Comparison of ENCODE assay signal across 13 cellular contexts in genomic region chr1:182869241-182869666, GRCh38. TPM values are rescaled to one million over a fixed set of nuclear protein-coding genes. Genes with fewer than 3 reads are reported as not detected.
A peak's percentile ranks its signal among the peaks of the same experiment; 100 is the strongest.
DNase-seq lines count a peak whose midpoint lies in the region; ATAC-seq and TF ChIP-seq lines count a peak whose summit lies in the region.
"Had no signal": no experiment of that assay in that cellular context is flagged by ENCODE, and none has a peak within 500 bp of the region (broad histone marks: within the 10 kb centered on the region; RNA-seq: fewer than 3 reads in every experiment).

No MANE protein-coding gene starts in this region.

- no peaks in the 10 kb centered on the region for H3K27me3 Mint-ChIP-seq in activated T-cell treated with anti-CD3 and anti-CD28 coated beads, Interleukin-2, amount 50 U/mL, for 24 hours
- no peaks in the 10 kb centered on the region for H3K27me3 Mint-ChIP-seq in activated T-cell treated with anti-CD3 and anti-CD28 coated beads, Interleukin-2, amount 50 U/mL, for 4 hours (ENCODE audit: low read depth)
- H3K27me3 Mint-ChIP-seq: activated B cell treated with CpG ODN at 0.5 μM for 24 hours, naive B cell had no signal

- TF ChIP-seq CTCF in RWPE2 (IDR thresholded peaks at IDR 0.05; ENCODE audit: poor library complexity, severe bottlenecking) (no peak), gastroesophageal sphincter (IDR thresholded peaks at IDR 0.05) (no peak), sigmoid colon (IDR thresholded peaks at IDR 0.05) (no peak)

- H3K36me3 Mint-ChIP-seq in activated T-cell treated with anti-CD3 and anti-CD28 coated beads, Interleukin-2, amount 50 U/mL, for 24 hours (ENCODE audit: low read depth): peaks cover 95% of the 10 kb centered on the region
- peaks cover 67% of the 10 kb centered on the region for H3K36me3 Mint-ChIP-seq in activated T-cell treated with anti-CD3 and anti-CD28 coated beads, Interleukin-2, amount 50 U/mL, for 4 hours (ENCODE audit: insufficient read depth)

- H3K36me3 ChIP-seq in RWPE2 (ENCODE audit: low read depth) (peaks cover 100% of the 10 kb centered on the region), gastroesophageal sphincter (peaks cover 9 to 100% of the 10 kb centered on the region in 2 donors), sigmoid colon (peaks cover 34 to 100% (median 63%) of the 10 kb centered on the region in 4 donors)

- intact Hi-C loops in sciatic nerve (cut with DNase I): no loop called here
- intact Hi-C loops in sigmoid colon (cut with DNase I): no loop called here

- no peak overlapping the region for H3K4me3 Mint-ChIP-seq in activated T-cell treated with anti-CD3 and anti-CD28 coated beads, Interleukin-2, amount 50 U/mL, for 24 hours
- H3K4me3 Mint-ChIP-seq in activated T-cell treated with anti-CD3 and anti-CD28 coated beads, Interleukin-2, amount 50 U/mL, for 4 hours: no peak overlapping the region
- H3K4me3 Mint-ChIP-seq: activated B cell treated with CpG ODN at 0.5 μM for 24 hours, naive B cell had no signal

- H3K4me1 Mint-ChIP-seq in activated T-cell treated with anti-CD3 and anti-CD28 coated beads, Interleukin-2, amount 50 U/mL, for 24 hours (ENCODE audit: low read depth): peaks cover 49% of the 10 kb centered on the region
- peaks cover 16% of the 10 kb centered on the region for H3K4me1 Mint-ChIP-seq in activated T-cell treated with anti-CD3 and anti-CD28 coated beads, Interleukin-2, amount 50 U/mL, for 4 hours (ENCODE audit: low read depth)
- H3K4me1 Mint-ChIP-seq: activated B cell treated with CpG ODN at 0.5 μM for 24 hours had no signal

- H3K27ac Mint-ChIP-seq in activated T-cell treated with anti-CD3 and anti-CD28 coated beads, Interleukin-2, amount 50 U/mL, for 24 hours: peak overlapping the region; percentile 72
- H3K27ac Mint-ChIP-seq: activated B cell treated with CpG ODN at 0.5 μM for 24 hours had no signal

- no peak for DNase-seq in activated T-cell treated with anti-CD3 and anti-CD28 coated beads, Interleukin-2, amount 50 U/mL, for 24 hours
- DNase-seq in activated T-cell treated with anti-CD3 and anti-CD28 coated beads, Interleukin-2, amount 50 U/mL, for 4 hours: no peak
- DNase-seq in RWPE2 (ENCODE audit: low spot score): no peak
- no peak for DNase-seq in sciatic nerve (ENCODE audit: low spot score)
- DNase-seq in NCI-H526 (lab: John Stamatoyannopoulos, UW): no peak
- no peak for DNase-seq in NCI-H1694 treated with DMSO at 0.1 percent for 48 hours (lab: John Stamatoyannopoulos, UW)
- DNase-seq in sigmoid colon: no peak
- DNase-seq: activated B cell treated with CpG ODN at 0.5 μM for 24 hours, naive B cell, NCI-H2171, SHP77, stomach had no signal

- TF ChIP-seq POLR2A in gastroesophageal sphincter (IDR thresholded peaks at IDR 0.05) (no peak), sigmoid colon (IDR thresholded peaks at IDR 0.05) (no peak)

- H3K9me3 Mint-ChIP-seq in activated T-cell treated with anti-CD3 and anti-CD28 coated beads, Interleukin-2, amount 50 U/mL, for 24 hours: no peaks in the 10 kb centered on the region
- no peaks in the 10 kb centered on the region for H3K9me3 Mint-ChIP-seq in activated T-cell treated with anti-CD3 and anti-CD28 coated beads, Interleukin-2, amount 50 U/mL, for 4 hours
- H3K9me3 Mint-ChIP-seq: activated B cell treated with CpG ODN at 0.5 μM for 24 hours, naive B cell had no signal

- no peaks in the 10 kb centered on the region for H3K9me3 ChIP-seq in RWPE2 (ENCODE audit: severe bottlenecking)
- H3K9me3 ChIP-seq in gastroesophageal sphincter: no peaks in the 10 kb centered on the region
- no peaks in the 10 kb centered on the region for H3K9me3 ChIP-seq in sigmoid colon
- H3K9me3 ChIP-seq: stomach had no signal

- no peak for TF ChIP-seq EP300 in gastroesophageal sphincter (IDR thresholded peaks at IDR 0.05)
- TF ChIP-seq EP300 in sigmoid colon (IDR thresholded peaks at IDR 0.05): no peak

- ATAC-seq in activated T-cell treated with anti-CD3 and anti-CD28 coated beads, Interleukin-2, amount 50 U/mL, for 4 hours: no peak
- ATAC-seq in RWPE2 (ENCODE audit: low read depth) (no peak), gastroesophageal sphincter (peak; percentile 22), sciatic nerve (peak; percentile 51)

- no peak overlapping the region for H3K4me3 ChIP-seq in RWPE2 (ENCODE audit: severe bottlenecking)
- H3K4me3 ChIP-seq in gastroesophageal sphincter: no peak overlapping the region
- no peak overlapping the region for H3K4me3 ChIP-seq in sigmoid colon
- H3K4me3 ChIP-seq: stomach had no signal

- H3K4me1 ChIP-seq in RWPE2 (ENCODE audit: insufficient read depth, poor library complexity, severe bottlenecking) (no peaks in the 10 kb centered on the region), gastroesophageal sphincter (no peaks in the 10 kb centered on the region), sigmoid colon (no peaks in the 10 kb centered on the region)

- H3K27ac ChIP-seq in RWPE2 (ENCODE audit: poor library complexity, severe bottlenecking) (peak overlapping the region; percentile 35), gastroesophageal sphincter (no peak overlapping the region), sigmoid colon (no peak overlapping the region)
- H3K27ac ChIP-seq: stomach had no signal

- H3K27me3 ChIP-seq in RWPE2 (ENCODE audit: insufficient read depth, poor library complexity, severe bottlenecking) (no peaks in the 10 kb centered on the region), gastroesophageal sphincter (no peaks in the 10 kb centered on the region), sigmoid colon (no peaks in the 10 kb centered on the region)
- H3K27me3 ChIP-seq: stomach had no signal

- 90 to 92% methylated on average over 5 to 9 of the region's 12 CpGs for WGBS in gastroesophageal sphincter (ENCODE audit: low coverage in 1 of 2), 2 donors
- WGBS in sigmoid colon, 2 donors: 97 to 98% methylated on average over 12 of the region's 12 CpGs

RNA-seq across cellular contexts. Expression of gene DHX9, which starts 30.1 kb away (rescaled TPM):
- 100 to 1,000 TPM; 375 to 402 (median 394) TPM for total RNA-seq in activated T-cell treated with anti-CD3 and anti-CD28 coated beads, Interleukin-2, amount 50 U/mL, for 4 hours
- total RNA-seq in gastroesophageal sphincter (100 to 1,000 TPM in 1 of 4 donors, 10 to 100 TPM in 3; 79.5 to 104 (median 91.8) TPM), sciatic nerve (127 TPM), sigmoid colon (10 to 100 TPM; 66.4 to 75.4 (median 69.0) TPM)
- polyA plus RNA-seq in sigmoid colon: 10 to 100 TPM; 25.4 to 96.7 (median 37.8) TPM

Comparison
In these comparisons a context has a peak if more than half of its experiments do, and no peak if none do; other contexts are left out.
1. ATAC-seq: peak in gastroesophageal sphincter (single experiment) and sciatic nerve (single experiment); none in activated T-cell treated with anti-CD3 and anti-CD28 coated beads, Interleukin-2, amount 50 U/mL, for 4 hours (0 of 2) and RWPE2 (single experiment).